Comparison of ENCODE assay signal across 13 cellular contexts in genomic region chr17:20920813-20921199, GRCh38.
DNase-seq lines count a peak whose midpoint lies in the region; ATAC-seq and TF ChIP-seq lines count a peak whose summit lies in the region.
"Had no signal": no experiment of that assay in that cellular context is flagged by ENCODE, and none has a peak within 500 bp of the region (broad histone marks: within the 10 kb centered on the region; RNA-seq: fewer than 3 reads in every experiment).

No MANE protein-coding gene starts in this region.

- H2AFZ ChIP-seq in PC-9: no peak overlapping the region

- DNase-seq in HCEC 1CT (peak; percentile 70), cardiac fibroblast (ENCODE audit: low read depth in 2 of 2) (peak; percentile 33 to 77), iris pigment epithelial cell (ENCODE audit: low read depth) (peak; percentile 67), upper lobe of right lung (no peak), PC-9 (no peak), activated T-cell treated with anti-CD3 and anti-CD28 coated beads for 4 hours (no peak)
- DNase-seq: activated B cell treated with CpG ODN at 0.5 μM for 24 hours, H9, left cardiac atrium, NCI-H1436 treated with DMSO at 0.1 percent for 48 hours had no signal

- intact Hi-C loops in upper lobe of right lung (cut with DNase I) (no loop called here), PC-9 (cut with micrococcal nuclease; ENCODE audit: unreplicated experiment) (no loop called here)

- POLR2A ChIA-PET in PC-9 (lab: Charles Lee; ENCODE audit: unreplicated experiment): no interaction called here

- H3K4me2 ChIP-seq in PC-9: no peak overlapping the region

- ATAC-seq in upper lobe of right lung: no peak
- ATAC-seq in GM21786 (IDR thresholded peaks at IDR 0.05; ENCODE audit: unreplicated experiment): no peak
- ATAC-seq: foreskin keratinocyte; stimulated activated memory B cell treated with anti-CD40 and anti-IgM and Interleukin-4, amounts not matched to agents 10 μg/mL and 1 μg/mL and 100 μg/mL, for 72 hours had no signal

- no peaks in the 10 kb centered on the region for H3K9me3 ChIP-seq in upper lobe of right lung
- H3K9me3 ChIP-seq in PC-9 (ENCODE audit: insufficient read depth, low read depth): no peaks in the 10 kb centered on the region

- H3K4me1 ChIP-seq in upper lobe of right lung: no peaks in the 10 kb centered on the region
- peaks cover 8% of the 10 kb centered on the region for H3K4me1 ChIP-seq in PC-9 (replicated peaks; ENCODE audit: insufficient read depth)
- H3K4me1 ChIP-seq: foreskin keratinocyte had no signal

- no peaks in the 10 kb centered on the region for H3K27me3 ChIP-seq in upper lobe of right lung
- no peaks in the 10 kb centered on the region for H3K27me3 ChIP-seq in PC-9 (ENCODE audit: insufficient read depth, low read depth)
- H3K27me3 ChIP-seq: foreskin keratinocyte had no signal

- TF ChIP-seq CTCF in cardiac fibroblast (IDR thresholded peaks at IDR 0.05; ENCODE audit: low read depth, low read length) (no peak), upper lobe of right lung (IDR thresholded peaks at IDR 0.05) (no peak), PC-9 (conservative IDR thresholded peaks at IDR 0.05) (no peak)

- H3F3A ChIP-seq in PC-9 (ENCODE audit: insufficient read depth, low read depth): no peaks in the 10 kb centered on the region

- no peaks in the 10 kb centered on the region for H4K20me1 ChIP-seq in PC-9 (ENCODE audit: insufficient read depth)

- CTCF ChIA-PET in PC-9 (lab: Charles Lee): no interaction called here

- H3K36me3 ChIP-seq in upper lobe of right lung (no peaks in the 10 kb centered on the region), PC-9 (ENCODE audit: low read depth) (no peaks in the 10 kb centered on the region)

- H3K4me3 ChIP-seq in cardiac fibroblast (replicated peaks in 1 of 2; ENCODE audit: low read depth in 2 of 2, low read length in 2 of 2) (no peak overlapping the region), upper lobe of right lung (no peak overlapping the region), PC-9 (no peak overlapping the region)

- H3K27ac ChIP-seq in upper lobe of right lung (peak overlapping the region; percentile 36), PC-9 (no peak overlapping the region)
- H3K27ac ChIP-seq: foreskin keratinocyte had no signal

- H3K79me2 ChIP-seq in PC-9 (ENCODE audit: low read depth): no peaks in the 10 kb centered on the region

- no TSS peak for BruUV-seq in PC-9 (replicated peaks; lab: Mats Ljungman, UMichigan)

- H3K9me2 ChIP-seq in PC-9 (ENCODE audit: insufficient read depth): no peaks in the 10 kb centered on the region

Comparison
In these comparisons a context has a peak if more than half of its experiments do, and no peak if none do; other contexts are left out.
1. DNase-seq: peak in HCEC 1CT (single experiment), cardiac fibroblast (2 of 2) and iris pigment epithelial cell (single experiment); none in upper lobe of right lung (single experiment), PC-9 (0 of 2) and activated T-cell treated with anti-CD3 and anti-CD28 coated beads for 4 hours (single experiment).